1 cellular context compared by ENCODE assay signal in genomic region chr22:17118342-17118741, GRCh38.
TF ChIP-seq lines count a peak whose summit lies in the region.

No MANE protein-coding gene starts in this region.

TF ChIP-seq in H1, 55 proteins besides CTCF, POLR2A, EP300 and RAD21:
- TF ChIP-seq CREB1 (IDR thresholded peaks at IDR 0.05) (no peak), E2F6 (IDR thresholded peaks at IDR 0.05) (no peak), SIN3A (conservative IDR thresholded peaks at IDR 0.05 in 1 of 2, IDR thresholded peaks at IDR 0.05 in 1 of 2; ENCODE audit: low read depth in 1 of 2, low read length in 2 of 2) (no peak), SUZ12 (IDR thresholded peaks at IDR 0.05; ENCODE audit: low read length) (no peak), SAP30 (IDR thresholded peaks at IDR 0.05; ENCODE audit: insufficient read depth, insufficient replicate concordance, low read length) (no peak), TEAD4 (IDR thresholded peaks at IDR 0.05; ENCODE audit: low read depth, low read length) (no peak), SP2 (IDR thresholded peaks at IDR 0.05; ENCODE audit: low read length) (no peak), GABPA (IDR thresholded peaks at IDR 0.05; ENCODE audit: borderline replicate concordance, insufficient read depth, low read length) (no peak), POLR2AphosphoS5 (IDR thresholded peaks at IDR 0.05; ENCODE audit: low read depth, low read length) (no peak), NANOG (IDR thresholded peaks at IDR 0.05; ENCODE audit: insufficient read depth, low read depth, low read length, poor library complexity, severe bottlenecking) (no peak), RXRA (IDR thresholded peaks at IDR 0.05; ENCODE audit: insufficient read depth, low read depth, low read length) (no peak), BCL11A (IDR thresholded peaks at IDR 0.05; ENCODE audit: low read depth in 2 of 2, low read length in 2 of 2) (no peak), GTF2F1 (IDR thresholded peaks at IDR 0.05; ENCODE audit: borderline replicate concordance, low read depth, low read length) (no peak), FOSL1 (IDR thresholded peaks at IDR 0.05; ENCODE audit: insufficient read depth, low read depth, low read length) (no peak), SRF (IDR thresholded peaks at IDR 0.05; ENCODE audit: low read depth, low read length) (no peak), RNF2 (IDR thresholded peaks at IDR 0.05; ENCODE audit: borderline replicate concordance, low read depth, low read length, missing control alignments, poor library complexity, severe bottlenecking) (no peak), SP1 (IDR thresholded peaks at IDR 0.05; ENCODE audit: low read depth, low read length) (no peak)
- TF ChIP-seq, protein P1, sequence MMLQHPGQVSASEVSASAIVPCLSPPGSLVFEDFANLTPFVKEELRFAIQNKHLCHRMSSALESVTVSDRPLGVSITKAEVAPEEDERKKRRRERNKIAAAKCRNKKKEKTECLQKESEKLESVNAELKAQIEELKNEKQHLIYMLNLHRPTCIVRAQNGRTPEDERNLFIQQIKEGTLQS (IDR thresholded peaks at IDR 0.05; ENCODE audit: insufficient read depth, low read depth, low read length): no peak
- TF ChIP-seq, protein P2, sequence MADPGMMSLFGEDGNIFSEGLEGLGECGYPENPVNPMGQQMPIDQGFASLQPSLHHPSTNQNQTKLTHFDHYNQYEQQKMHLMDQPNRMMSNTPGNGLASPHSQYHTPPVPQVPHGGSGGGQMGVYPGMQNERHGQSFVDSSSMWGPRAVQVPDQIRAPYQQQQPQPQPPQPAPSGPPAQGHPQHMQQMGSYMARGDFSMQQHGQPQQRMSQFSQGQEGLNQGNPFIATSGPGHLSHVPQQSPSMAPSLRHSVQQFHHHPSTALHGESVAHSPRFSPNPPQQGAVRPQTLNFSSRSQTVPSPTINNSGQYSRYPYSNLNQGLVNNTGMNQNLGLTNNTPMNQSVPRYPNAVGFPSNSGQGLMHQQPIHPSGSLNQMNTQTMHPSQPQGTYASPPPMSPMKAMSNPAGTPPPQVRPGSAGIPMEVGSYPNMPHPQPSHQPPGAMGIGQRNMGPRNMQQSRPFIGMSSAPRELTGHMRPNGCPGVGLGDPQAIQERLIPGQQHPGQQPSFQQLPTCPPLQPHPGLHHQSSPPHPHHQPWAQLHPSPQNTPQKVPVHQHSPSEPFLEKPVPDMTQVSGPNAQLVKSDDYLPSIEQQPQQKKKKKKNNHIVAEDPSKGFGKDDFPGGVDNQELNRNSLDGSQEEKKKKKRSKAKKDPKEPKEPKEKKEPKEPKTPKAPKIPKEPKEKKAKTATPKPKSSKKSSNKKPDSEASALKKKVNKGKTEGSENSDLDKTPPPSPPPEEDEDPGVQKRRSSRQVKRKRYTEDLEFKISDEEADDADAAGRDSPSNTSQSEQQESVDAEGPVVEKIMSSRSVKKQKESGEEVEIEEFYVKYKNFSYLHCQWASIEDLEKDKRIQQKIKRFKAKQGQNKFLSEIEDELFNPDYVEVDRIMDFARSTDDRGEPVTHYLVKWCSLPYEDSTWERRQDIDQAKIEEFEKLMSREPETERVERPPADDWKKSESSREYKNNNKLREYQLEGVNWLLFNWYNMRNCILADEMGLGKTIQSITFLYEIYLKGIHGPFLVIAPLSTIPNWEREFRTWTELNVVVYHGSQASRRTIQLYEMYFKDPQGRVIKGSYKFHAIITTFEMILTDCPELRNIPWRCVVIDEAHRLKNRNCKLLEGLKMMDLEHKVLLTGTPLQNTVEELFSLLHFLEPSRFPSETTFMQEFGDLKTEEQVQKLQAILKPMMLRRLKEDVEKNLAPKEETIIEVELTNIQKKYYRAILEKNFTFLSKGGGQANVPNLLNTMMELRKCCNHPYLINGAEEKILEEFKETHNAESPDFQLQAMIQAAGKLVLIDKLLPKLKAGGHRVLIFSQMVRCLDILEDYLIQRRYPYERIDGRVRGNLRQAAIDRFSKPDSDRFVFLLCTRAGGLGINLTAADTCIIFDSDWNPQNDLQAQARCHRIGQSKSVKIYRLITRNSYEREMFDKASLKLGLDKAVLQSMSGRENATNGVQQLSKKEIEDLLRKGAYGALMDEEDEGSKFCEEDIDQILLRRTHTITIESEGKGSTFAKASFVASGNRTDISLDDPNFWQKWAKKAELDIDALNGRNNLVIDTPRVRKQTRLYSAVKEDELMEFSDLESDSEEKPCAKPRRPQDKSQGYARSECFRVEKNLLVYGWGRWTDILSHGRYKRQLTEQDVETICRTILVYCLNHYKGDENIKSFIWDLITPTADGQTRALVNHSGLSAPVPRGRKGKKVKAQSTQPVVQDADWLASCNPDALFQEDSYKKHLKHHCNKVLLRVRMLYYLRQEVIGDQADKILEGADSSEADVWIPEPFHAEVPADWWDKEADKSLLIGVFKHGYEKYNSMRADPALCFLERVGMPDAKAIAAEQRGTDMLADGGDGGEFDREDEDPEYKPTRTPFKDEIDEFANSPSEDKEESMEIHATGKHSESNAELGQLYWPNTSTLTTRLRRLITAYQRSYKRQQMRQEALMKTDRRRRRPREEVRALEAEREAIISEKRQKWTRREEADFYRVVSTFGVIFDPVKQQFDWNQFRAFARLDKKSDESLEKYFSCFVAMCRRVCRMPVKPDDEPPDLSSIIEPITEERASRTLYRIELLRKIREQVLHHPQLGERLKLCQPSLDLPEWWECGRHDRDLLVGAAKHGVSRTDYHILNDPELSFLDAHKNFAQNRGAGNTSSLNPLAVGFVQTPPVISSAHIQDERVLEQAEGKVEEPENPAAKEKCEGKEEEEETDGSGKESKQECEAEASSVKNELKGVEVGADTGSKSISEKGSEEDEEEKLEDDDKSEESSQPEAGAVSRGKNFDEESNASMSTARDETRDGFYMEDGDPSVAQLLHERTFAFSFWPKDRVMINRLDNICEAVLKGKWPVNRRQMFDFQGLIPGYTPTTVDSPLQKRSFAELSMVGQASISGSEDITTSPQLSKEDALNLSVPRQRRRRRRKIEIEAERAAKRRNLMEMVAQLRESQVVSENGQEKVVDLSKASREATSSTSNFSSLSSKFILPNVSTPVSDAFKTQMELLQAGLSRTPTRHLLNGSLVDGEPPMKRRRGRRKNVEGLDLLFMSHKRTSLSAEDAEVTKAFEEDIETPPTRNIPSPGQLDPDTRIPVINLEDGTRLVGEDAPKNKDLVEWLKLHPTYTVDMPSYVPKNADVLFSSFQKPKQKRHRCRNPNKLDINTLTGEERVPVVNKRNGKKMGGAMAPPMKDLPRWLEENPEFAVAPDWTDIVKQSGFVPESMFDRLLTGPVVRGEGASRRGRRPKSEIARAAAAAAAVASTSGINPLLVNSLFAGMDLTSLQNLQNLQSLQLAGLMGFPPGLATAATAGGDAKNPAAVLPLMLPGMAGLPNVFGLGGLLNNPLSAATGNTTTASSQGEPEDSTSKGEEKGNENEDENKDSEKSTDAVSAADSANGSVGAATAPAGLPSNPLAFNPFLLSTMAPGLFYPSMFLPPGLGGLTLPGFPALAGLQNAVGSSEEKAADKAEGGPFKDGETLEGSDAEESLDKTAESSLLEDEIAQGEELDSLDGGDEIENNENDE (IDR thresholded peaks at IDR 0.05; ENCODE audit: insufficient replicate concordance, low read length): no peak
- TF ChIP-seq, protein P3, sequence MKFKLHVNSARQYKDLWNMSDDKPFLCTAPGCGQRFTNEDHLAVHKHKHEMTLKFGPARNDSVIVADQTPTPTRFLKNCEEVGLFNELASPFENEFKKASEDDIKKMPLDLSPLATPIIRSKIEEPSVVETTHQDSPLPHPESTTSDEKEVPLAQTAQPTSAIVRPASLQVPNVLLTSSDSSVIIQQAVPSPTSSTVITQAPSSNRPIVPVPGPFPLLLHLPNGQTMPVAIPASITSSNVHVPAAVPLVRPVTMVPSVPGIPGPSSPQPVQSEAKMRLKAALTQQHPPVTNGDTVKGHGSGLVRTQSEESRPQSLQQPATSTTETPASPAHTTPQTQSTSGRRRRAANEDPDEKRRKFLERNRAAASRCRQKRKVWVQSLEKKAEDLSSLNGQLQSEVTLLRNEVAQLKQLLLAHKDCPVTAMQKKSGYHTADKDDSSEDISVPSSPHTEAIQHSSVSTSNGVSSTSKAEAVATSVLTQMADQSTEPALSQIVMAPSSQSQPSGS (IDR thresholded peaks at IDR 0.05; ENCODE audit: low read length): no peak
